Comparison of ENCODE assay signal across 9 cellular contexts in genomic region chr18:49725809-49726514, GRCh38.
DNase-seq lines count a peak whose midpoint lies in the region; ATAC-seq, FAIRE-seq and TF ChIP-seq lines count a peak whose summit lies in the region.
"Had no signal": no experiment of that assay in that cellular context is flagged by ENCODE, and none has a peak within 500 bp of the region (broad histone marks: within the 10 kb centered on the region; RNA-seq: fewer than 3 reads in every experiment).

No MANE protein-coding gene starts in this region.

- no peaks in the 10 kb centered on the region for H3K9me1 ChIP-seq in K562 (ENCODE audit: control insufficient read depth, insufficient read depth, low read length)

- in situ Hi-C loops in K562 (cut with MboI): no loop called here

- H3K4me1 Mint-ChIP-seq in activated CD4-positive, alpha-beta memory T cell treated with anti-CD3 and anti-CD28 coated beads for 36 hours (ENCODE audit: low read depth): peaks cover 10% of the 10 kb centered on the region

- H3K9me3 ChIP-seq in K562 (replicated peaks; ENCODE audit: control insufficient read depth, insufficient read depth, low read depth, low read length) (no peaks in the 10 kb centered on the region), iPS-20b (ENCODE audit: insufficient read depth, low read depth, low read length) (no peaks in the 10 kb centered on the region)

- ATAC-seq in K562 (peak; percentile 70), GM21619 (IDR thresholded peaks at IDR 0.05; ENCODE audit: unreplicated experiment) (no peak)

- TF ChIP-seq EP300 in K562 (IDR thresholded peaks at IDR 0.05; ENCODE audit: low read length): no peak

- intact Hi-C loops in K562 (cut with micrococcal nuclease): loop anchor here (5.0 to 10.0 kb wide), 2 partner anchors 161 to 214 kb away; partner anchors contain the start of gene LIPG
- intact Hi-C loops in activated CD4-positive, alpha-beta memory T cell treated with anti-CD3 and anti-CD28 coated beads for 36 hours (cut with micrococcal nuclease): no loop called here

- POLR2A ChIA-PET in K562 (lab: Yijun Ruan, JAX): interaction anchor here (0.6 kb wide), 1 partner anchor 79 kb away, joined by 3 read pairs; no protein-coding TSS in a partner anchor
- POLR2A ChIA-PET in activated CD4-positive, alpha-beta memory T cell treated with anti-CD3 and anti-CD28 coated beads for 36 hours (lab: Charles Lee): no interaction called here

- no peaks in the 10 kb centered on the region; a peak in 2 of 5 replicates for H3K27me3 ChIP-seq in K562 (ENCODE audit: control insufficient read depth in 2 of 2, insufficient read depth in 2 of 2, low read length in 2 of 2)
- H3K27me3 ChIP-seq in iPS-20b (ENCODE audit: insufficient read depth, low read length): no peaks in the 10 kb centered on the region

- H3K27ac ChIP-seq in K562 (ENCODE audit: extremely low read depth, low read depth, low read length): no peak overlapping the region
- peak overlapping the region; percentile 53 for H3K27ac ChIP-seq in iPS-20b (ENCODE audit: low read length)

- BruUV-seq in K562 (replicated peaks; lab: Mats Ljungman, UMichigan): no TSS peak

- FAIRE-seq in K562 (lab: Jason Lieb, UNC) (no peak), D721Med (lab: Jason Lieb, UNC) (no peak)

- CTCF ChIA-PET in K562 (lab: Yijun Ruan, JAX; ENCODE audit: low intra/inter-chr PET ratio): no interaction called here
- CTCF ChIA-PET in activated CD4-positive, alpha-beta memory T cell treated with anti-CD3 and anti-CD28 coated beads for 36 hours (lab: Charles Lee): interaction anchor here (1.2 kb wide), 1 partner anchor 9 kb away, joined by 4 read pairs; no protein-coding TSS in a partner anchor

- no peak overlapping the region for H3K4me3 ChIP-seq in HFF-Myc (replicated peaks; ENCODE audit: low read depth, low read length)
- no peak overlapping the region for H3K4me3 ChIP-seq in K562
- H3K4me3 ChIP-seq in iPS-20b (ENCODE audit: low read length): peak overlapping the region; percentile 34; the same call in 1 of the 2 replicates

- H4K20me1 ChIP-seq in K562 (replicated peaks; ENCODE audit: control insufficient read depth, insufficient read depth, low read length): no peaks in the 10 kb centered on the region

- no peak for TF ChIP-seq RAD21 in K562 (CRISPR knock-in tag; conservative IDR thresholded peaks at IDR 0.05 in 1 of 2, IDR thresholded peaks at IDR 0.05 in 1 of 2)

- no peaks in the 10 kb centered on the region for H3K79me2 ChIP-seq in K562 (ENCODE audit: control insufficient read depth, insufficient read depth, low read length)

- H3K9ac ChIP-seq in K562 (ENCODE audit: insufficient read depth in 1 of 2, low read depth in 2 of 2, low read length in 2 of 2): no peak overlapping the region
- peak overlapping the region; percentile 70; the same call in 1 of the 2 replicates for H3K9ac ChIP-seq in iPS-20b (ENCODE audit: low read depth, low read length)

- H3K4me2 ChIP-seq in K562 (ENCODE audit: insufficient read depth, low read length): no peak overlapping the region

- DNase-seq in HFF-Myc (ENCODE audit: extremely low read depth, low read depth) (peak; percentile 98), K562 (ENCODE audit: extremely low read depth in 1 of 4, low spot score in 3 of 4) (peak; percentile 19 to 44 (median 24)), stromal cell of bone marrow (ENCODE audit: low read depth) (peak; percentile 95), putamen (ENCODE audit: low spot score) (no peak), D721Med (ENCODE audit: insufficient read length, low spot score) (no peak)
- DNase-seq in activated CD4-positive, alpha-beta memory T cell treated with anti-CD3 and anti-CD28 coated beads for 36 hours: no peak
- DNase-seq: cerebellar nuclear complex had no signal

- H2AFZ ChIP-seq in K562 (ENCODE audit: low read depth, low read length): no peak overlapping the region

- H3K4me3 Mint-ChIP-seq in activated CD4-positive, alpha-beta memory T cell treated with anti-CD3 and anti-CD28 coated beads for 36 hours: no peak overlapping the region

- TF ChIP-seq POLR2A in K562 (conservative IDR thresholded peaks at IDR 0.05): no peak

- H3K4me1 ChIP-seq in K562 (replicated peaks in 1 of 2; ENCODE audit: control insufficient read depth in 2 of 2, insufficient read depth in 2 of 2, low read length in 2 of 2) (peaks cover 0 to 10% of the 10 kb centered on the region in 2 experiments; a peak in 4 of 5 replicates), iPS-20b (ENCODE audit: insufficient read depth, low read length) (peaks cover 16% of the 10 kb centered on the region)

- TF ChIP-seq CTCF in HFF-Myc (IDR thresholded peaks at IDR 0.05; ENCODE audit: low read depth, low read length, missing control alignments): no peak
- TF ChIP-seq CTCF in K562 (IDR thresholded peaks at IDR 0.05 in 2 of 3, conservative IDR thresholded peaks at IDR 0.05 in 1 of 3; ENCODE audit: insufficient read depth in 2 of 3, low read depth in 1 of 3, low read length in 3 of 3): no peak
- no peak for TF ChIP-seq CTCF in D721Med (IDR thresholded peaks at IDR 0.05; ENCODE audit: insufficient read depth, missing control alignments)

- peaks cover 14% of the 10 kb centered on the region for H3K27me3 Mint-ChIP-seq in activated CD4-positive, alpha-beta memory T cell treated with anti-CD3 and anti-CD28 coated beads for 36 hours

- 10% methylated on average over 3 of the region's 9 CpGs for WGBS in K562 (ENCODE audit: insufficient coverage, low coverage, missing lambda C conversion rate)

- H3K27ac Mint-ChIP-seq in activated CD4-positive, alpha-beta memory T cell treated with anti-CD3 and anti-CD28 coated beads for 36 hours: no peak overlapping the region

- no peaks in the 10 kb centered on the region for H3K9me3 Mint-ChIP-seq in activated CD4-positive, alpha-beta memory T cell treated with anti-CD3 and anti-CD28 coated beads for 36 hours

- H3K36me3 ChIP-seq in K562 (ENCODE audit: control insufficient read depth, insufficient read depth, low read length): no peaks in the 10 kb centered on the region
- H3K36me3 ChIP-seq in iPS-20b (ENCODE audit: insufficient read depth, low read depth, low read length): no peaks in the 10 kb centered on the region

- no peaks in the 10 kb centered on the region for H3K36me3 Mint-ChIP-seq in activated CD4-positive, alpha-beta memory T cell treated with anti-CD3 and anti-CD28 coated beads for 36 hours

TF ChIP-seq in K562, 482 proteins besides CTCF, POLR2A, EP300 and RAD21:
- TF ChIP-seq JUND (IDR thresholded peaks at IDR 0.05; ENCODE audit: borderline replicate concordance, low read depth, low read length) (peak; percentile 57; the same call in 1 of the 2 replicates), JUND (tag; IDR thresholded peaks at IDR 0.05; ENCODE audit: borderline replicate concordance, low read depth, low read length) (no peak), ZNF778 (CRISPR knock-in tag; IDR thresholded peaks at IDR 0.05) (no peak), ZNF395 (CRISPR knock-in tag; IDR thresholded peaks at IDR 0.05) (0 out of 2 replicates have a peak, but pooled peaks have one; percentile 23), L3MBTL2 (IDR thresholded peaks at IDR 0.05) (0 out of 2 replicates have a peak, but pooled peaks have one; percentile 20), ATF3 (IDR thresholded peaks at IDR 0.05) (peak; percentile 34; the same call in 1 of the 2 replicates), ATF3 (CRISPR knock-in tag; conservative IDR thresholded peaks at IDR 0.05) (no peak), ZNF507 (tag; conservative IDR thresholded peaks at IDR 0.05) (no peak), SREBF1 (IDR thresholded peaks at IDR 0.05; ENCODE audit: borderline replicate concordance, low read depth, low read length) (peak; percentile 92), RFX1 (IDR thresholded peaks at IDR 0.05) (no peak), FOSL1 (tag; conservative IDR thresholded peaks at IDR 0.05) (peak; percentile 73), GTF2E2 (tag; IDR thresholded peaks at IDR 0.05) (0 out of 2 replicates have a peak, but pooled peaks have one; percentile 25), NRF1 (conservative IDR thresholded peaks at IDR 0.05 in 1 of 2, IDR thresholded peaks at IDR 0.05 in 1 of 2) (peak; percentile 19 to 31; a peak in 1 of 4 replicates), ILK (tag; IDR thresholded peaks at IDR 0.05; ENCODE audit: borderline replicate concordance, low read depth) (no peak)

Comparison
In these comparisons a context has a peak if more than half of its experiments do, and no peak if none do; other contexts are left out.
1. DNase-seq: peak in HFF-Myc (single experiment), K562 (4 of 4) and stromal cell of bone marrow (single experiment); none in activated CD4-positive, alpha-beta memory T cell treated with anti-CD3 and anti-CD28 coated beads for 36 hours (single experiment), putamen (single experiment) and D721Med (single experiment).